Comparison of ENCODE assay signal across 8 cellular contexts in the genomic region with DNA sequence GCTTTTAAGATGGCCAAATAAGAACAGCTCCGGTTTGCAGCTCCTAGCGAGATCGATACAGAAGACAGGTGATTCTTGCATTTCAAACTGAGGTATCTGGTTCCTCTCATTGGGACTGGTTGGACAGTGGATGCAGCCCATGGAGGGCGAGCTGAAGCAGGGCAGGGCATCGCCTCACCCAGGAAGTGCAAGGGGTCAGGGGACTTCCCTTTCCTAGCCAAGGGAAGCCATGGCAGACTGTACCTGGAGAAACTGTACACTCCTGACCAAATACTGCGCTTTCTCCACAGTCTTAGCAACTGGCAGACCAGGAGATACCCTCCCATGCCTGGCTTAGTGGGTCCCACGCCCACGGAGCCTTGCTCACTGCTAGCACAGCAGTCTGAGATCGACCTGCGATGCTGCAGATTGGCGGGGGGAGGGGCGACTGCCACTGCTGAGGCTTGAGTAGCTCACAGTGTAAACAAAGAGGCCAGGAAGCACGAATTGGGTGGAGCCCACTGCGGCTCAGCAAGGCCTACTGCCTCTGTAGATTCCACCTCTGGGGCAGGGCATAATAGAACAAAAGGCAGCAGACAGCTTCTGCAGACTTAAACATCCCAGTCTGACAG. TPM values are rescaled to one million over a fixed set of nuclear protein-coding genes. Genes with fewer than 3 reads are reported as not detected.
DNase-seq lines count a peak whose midpoint lies in the region; ATAC-seq and TF ChIP-seq lines count a peak whose summit lies in the region.
"Not testable (repeated sequence)": the region's sequence is repeated elsewhere in the genome, so short reads cannot be mapped to it uniquely, and the experiment has no call there.

No MANE protein-coding gene starts in this region.

- peak overlapping the region; percentile 22 for H3K4me3 Mint-ChIP-seq in activated CD8-positive, alpha-beta T cell treated with anti-CD3 and anti-CD28 coated beads, Interleukin-2, amount 10 ng/mL, durations not matched to agents 7 days and 5 days
- not testable (repeated sequence) for H3K4me3 Mint-ChIP-seq in activated naive CD8-positive, alpha-beta T cell treated with anti-CD3 and anti-CD28 coated beads for 36 hours; glutamatergic neuron (ENCODE audit: unreplicated experiment)
- H3K4me3 Mint-ChIP-seq in stimulated activated effector memory CD8-positive, alpha-beta T cell treated with anti-CD3 and anti-CD28 coated beads, Interleukin-12 subunit alpha, Interleukin-12 subunit beta, amount 100 ng/mL, for 72 hours: peak overlapping the region; percentile 42

- TF ChIP-seq CTCF in DND-41 (IDR thresholded peaks at IDR 0.05; ENCODE audit: borderline replicate concordance, extremely low read depth, low read length, poor library complexity, severe bottlenecking); glutamatergic neuron (IDR thresholded peaks at IDR 0.05; ENCODE audit: partially characterized antibody, unreplicated experiment): not testable (repeated sequence)

- not testable (repeated sequence) for ATAC-seq in DND-41 (ENCODE audit: insufficient read depth, low read depth); activated CD8-positive, alpha-beta T cell treated with anti-CD3 and anti-CD28 coated beads, Interleukin-2, amount 10 ng/mL, durations not matched to agents 7 days and 5 days
- ATAC-seq in stimulated activated effector memory CD8-positive, alpha-beta T cell treated with anti-CD3 and anti-CD28 coated beads, Interleukin-12 subunit alpha, Interleukin-12 subunit beta, amount 100 ng/mL, for 72 hours: peak; percentile 69

- DNase-seq in DND-41 (peak; percentile 6), NCI-H2107 treated with DMSO at 0.1 percent for 48 hours (lab: John Stamatoyannopoulos, UW; ENCODE audit: unreplicated experiment) (peak; percentile 19), SJSA1 (ENCODE audit: low read depth in 1 of 2, low spot score in 2 of 2) (peak; percentile 47 to 81), glutamatergic neuron (peak; percentile 67)
- peak; percentile 79 for DNase-seq in activated CD8-positive, alpha-beta T cell treated with anti-CD3 and anti-CD28 coated beads, Interleukin-2, amount 10 ng/mL, durations not matched to agents 7 days and 5 days
- peak; percentile 16 for DNase-seq in activated naive CD8-positive, alpha-beta T cell treated with anti-CD3 and anti-CD28 coated beads for 36 hours
- peak in 1 of 2 donors; percentile 19 for DNase-seq in stimulated activated effector memory CD8-positive, alpha-beta T cell treated with anti-CD3 and anti-CD28 coated beads, Interleukin-12 subunit alpha, Interleukin-12 subunit beta, amount 100 ng/mL, for 72 hours (ENCODE audit: low spot score in 2 of 2)

- POLR2A ChIA-PET in activated CD8-positive, alpha-beta T cell treated with anti-CD3 and anti-CD28 coated beads, Interleukin-2, amount 10 ng/mL, durations not matched to agents 7 days and 5 days (lab: Charles Lee): not testable (repeated sequence)

- H4K20me1 ChIP-seq in DND-41 (ENCODE audit: insufficient read depth, low read length): not testable (repeated sequence)

- not testable (repeated sequence) for H3K4me3 ChIP-seq in DND-41 (ENCODE audit: low read depth in 1 of 2, low read length in 2 of 2); SJSA1; neuron (ENCODE audit: low read length)

- not testable (repeated sequence) for H3K36me3 Mint-ChIP-seq in activated CD8-positive, alpha-beta T cell treated with anti-CD3 and anti-CD28 coated beads, Interleukin-2, amount 10 ng/mL, durations not matched to agents 7 days and 5 days (ENCODE audit: low read depth); stimulated activated effector memory CD8-positive, alpha-beta T cell treated with anti-CD3 and anti-CD28 coated beads, Interleukin-12 subunit alpha, Interleukin-12 subunit beta, amount 100 ng/mL, for 72 hours
- peaks cover 13% of the 10 kb centered on the region for H3K36me3 Mint-ChIP-seq in activated naive CD8-positive, alpha-beta T cell treated with anti-CD3 and anti-CD28 coated beads for 36 hours
- H3K36me3 Mint-ChIP-seq in glutamatergic neuron (ENCODE audit: unreplicated experiment): peaks cover 13% of the 10 kb centered on the region

- CTCF ChIA-PET in activated CD8-positive, alpha-beta T cell treated with anti-CD3 and anti-CD28 coated beads, Interleukin-2, amount 10 ng/mL, durations not matched to agents 7 days and 5 days (lab: Charles Lee): interaction anchor here (1.1 to 2.9 kb wide), 6 partner anchors 9 to 34 kb away, joined by 3 to 24 read pairs (median 4); no protein-coding TSS in a partner anchor

- not testable (repeated sequence) for H3K9me3 Mint-ChIP-seq in activated CD8-positive, alpha-beta T cell treated with anti-CD3 and anti-CD28 coated beads, Interleukin-2, amount 10 ng/mL, durations not matched to agents 7 days and 5 days (ENCODE audit: insufficient read depth); glutamatergic neuron (ENCODE audit: unreplicated experiment)
- H3K9me3 Mint-ChIP-seq in activated naive CD8-positive, alpha-beta T cell treated with anti-CD3 and anti-CD28 coated beads for 36 hours: peaks cover 31% of the 10 kb centered on the region
- peaks cover 10% of the 10 kb centered on the region for H3K9me3 Mint-ChIP-seq in stimulated activated effector memory CD8-positive, alpha-beta T cell treated with anti-CD3 and anti-CD28 coated beads, Interleukin-12 subunit alpha, Interleukin-12 subunit beta, amount 100 ng/mL, for 72 hours

- not testable (repeated sequence) for H3K9me3 ChIP-seq in DND-41 (ENCODE audit: insufficient read depth, low read length, severe bottlenecking); SJSA1 (replicated peaks); neuron (ENCODE audit: low read length)

- H3K4me1 ChIP-seq in DND-41 (ENCODE audit: insufficient read depth, low read length); neuron (ENCODE audit: insufficient read depth, low read length): not testable (repeated sequence)
- peaks cover 12% of the 10 kb centered on the region for H3K4me1 ChIP-seq in SJSA1 (replicated peaks)

- not testable (repeated sequence) for H3K27me3 ChIP-seq in DND-41 (ENCODE audit: insufficient read depth, low read length, poor library complexity); SJSA1 (replicated peaks); neuron (ENCODE audit: insufficient read depth, low read length)

- not testable (repeated sequence) for H3K9ac ChIP-seq in DND-41 (ENCODE audit: low read depth, low read length)

- peaks cover 16% of the 10 kb centered on the region for H3K27me3 Mint-ChIP-seq in activated CD8-positive, alpha-beta T cell treated with anti-CD3 and anti-CD28 coated beads, Interleukin-2, amount 10 ng/mL, durations not matched to agents 7 days and 5 days (ENCODE audit: low read depth)
- not testable (repeated sequence) for H3K27me3 Mint-ChIP-seq in activated naive CD8-positive, alpha-beta T cell treated with anti-CD3 and anti-CD28 coated beads for 36 hours; glutamatergic neuron (ENCODE audit: unreplicated experiment)

- H3K36me3 ChIP-seq in DND-41 (ENCODE audit: insufficient read depth, low read length); SJSA1; neuron (ENCODE audit: insufficient read depth, low read length): not testable (repeated sequence)

- H3K4me2 ChIP-seq in DND-41 (ENCODE audit: insufficient read depth, low read length): not testable (repeated sequence)

- not testable (repeated sequence) for H3K27ac ChIP-seq in DND-41 (ENCODE audit: low read length); SJSA1

- H3K27ac Mint-ChIP-seq in activated CD8-positive, alpha-beta T cell treated with anti-CD3 and anti-CD28 coated beads, Interleukin-2, amount 10 ng/mL, durations not matched to agents 7 days and 5 days: peak overlapping the region; percentile 72
- peak overlapping the region; percentile 18 for H3K27ac Mint-ChIP-seq in activated naive CD8-positive, alpha-beta T cell treated with anti-CD3 and anti-CD28 coated beads for 36 hours
- H3K27ac Mint-ChIP-seq in glutamatergic neuron (ENCODE audit: unreplicated experiment): not testable (repeated sequence)
- H3K27ac Mint-ChIP-seq in stimulated activated effector memory CD8-positive, alpha-beta T cell treated with anti-CD3 and anti-CD28 coated beads, Interleukin-12 subunit alpha, Interleukin-12 subunit beta, amount 100 ng/mL, for 72 hours: peak overlapping the region; percentile 81

- not testable (repeated sequence) for H3K79me2 ChIP-seq in DND-41 (ENCODE audit: insufficient read depth, low read length)

- peaks cover 22% of the 10 kb centered on the region for H3K4me1 Mint-ChIP-seq in activated CD8-positive, alpha-beta T cell treated with anti-CD3 and anti-CD28 coated beads, Interleukin-2, amount 10 ng/mL, durations not matched to agents 7 days and 5 days (ENCODE audit: low read depth)
- H3K4me1 Mint-ChIP-seq in activated naive CD8-positive, alpha-beta T cell treated with anti-CD3 and anti-CD28 coated beads for 36 hours: peaks cover 27% of the 10 kb centered on the region
- H3K4me1 Mint-ChIP-seq in glutamatergic neuron (ENCODE audit: low read depth, unreplicated experiment): not testable (repeated sequence)
- H3K4me1 Mint-ChIP-seq in stimulated activated effector memory CD8-positive, alpha-beta T cell treated with anti-CD3 and anti-CD28 coated beads, Interleukin-12 subunit alpha, Interleukin-12 subunit beta, amount 100 ng/mL, for 72 hours: peaks cover 51% of the 10 kb centered on the region

- not testable (repeated sequence) for H2AFZ ChIP-seq in DND-41 (ENCODE audit: low read depth, low read length)
- peak overlapping the region; percentile 50 for H2AFZ ChIP-seq in neuron (ENCODE audit: low read depth, low read length)

RNA-seq across cellular contexts. Expression of a gene that starts 11.3 kb away (rescaled TPM):
- total RNA-seq in SJSA1 (2014; rRNA removed; shearing (Covaris generic)): 59.9 and 98.3 TPM in 2 replicates
- total RNA-seq in activated CD8-positive, alpha-beta T cell treated with anti-CD3 and anti-CD28 coated beads, Interleukin-2, amount 10 ng/mL, durations not matched to agents 7 days and 5 days: not detected
- under 1 TPM in 1 of 2 experiments, not detected in 1; 0.04 TPM for total RNA-seq in activated naive CD8-positive, alpha-beta T cell treated with anti-CD3 and anti-CD28 coated beads for 36 hours
- total RNA-seq in glutamatergic neuron (ENCODE audit: unreplicated experiment): 15.0 TPM

Comparison
In these comparisons a context has a peak if more than half of its experiments do, and no peak if none do; other contexts are left out.
1. RNA of a gene that starts 11.3 kb away (total RNA-seq): 59.9 to 98.3 TPM in SJSA1 and 15.0 TPM in glutamatergic neuron (single experiment); 0.04 TPM in activated naive CD8-positive, alpha-beta T cell treated with anti-CD3 and anti-CD28 coated beads for 36 hours and not detected in activated CD8-positive, alpha-beta T cell treated with anti-CD3 and anti-CD28 coated beads, Interleukin-2, amount 10 ng/mL, durations not matched to agents 7 days and 5 days; every median in the first group is over 10 times any median in the second.